Comparison of ENCODE assay signal across 1 cellular context in the genomic region with DNA sequence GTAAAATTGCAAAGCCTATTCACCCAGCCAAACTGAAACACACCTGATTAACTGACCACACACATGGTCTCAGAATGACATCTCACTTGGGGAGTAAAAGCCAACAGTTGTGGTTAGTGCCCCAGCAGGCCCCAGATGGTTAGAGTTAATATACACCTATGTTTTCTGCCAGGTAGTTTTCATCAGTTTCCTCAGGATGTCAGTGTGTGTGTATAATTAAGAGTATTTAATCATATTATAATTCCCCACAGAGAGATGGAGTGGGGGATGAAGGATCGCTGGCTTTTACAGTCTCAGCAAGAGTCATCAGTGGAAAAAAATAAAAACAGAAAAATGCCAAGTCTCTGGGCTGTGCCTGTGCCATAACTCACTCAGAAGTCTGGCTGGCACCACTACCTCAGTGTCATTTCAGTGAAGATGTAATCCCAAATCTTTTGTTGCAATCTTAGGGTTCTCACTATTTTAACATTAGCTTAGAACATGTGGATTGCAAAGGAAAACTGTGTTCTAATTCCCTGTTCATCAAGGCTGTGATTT.
TF ChIP-seq lines count a peak whose summit lies in the region.

No MANE protein-coding gene starts in this region.

TF ChIP-seq in GM12878, 131 proteins besides CTCF, POLR2A, EP300 and RAD21 (continued from another document and continues in another):
- TF ChIP-seq, protein P1, sequence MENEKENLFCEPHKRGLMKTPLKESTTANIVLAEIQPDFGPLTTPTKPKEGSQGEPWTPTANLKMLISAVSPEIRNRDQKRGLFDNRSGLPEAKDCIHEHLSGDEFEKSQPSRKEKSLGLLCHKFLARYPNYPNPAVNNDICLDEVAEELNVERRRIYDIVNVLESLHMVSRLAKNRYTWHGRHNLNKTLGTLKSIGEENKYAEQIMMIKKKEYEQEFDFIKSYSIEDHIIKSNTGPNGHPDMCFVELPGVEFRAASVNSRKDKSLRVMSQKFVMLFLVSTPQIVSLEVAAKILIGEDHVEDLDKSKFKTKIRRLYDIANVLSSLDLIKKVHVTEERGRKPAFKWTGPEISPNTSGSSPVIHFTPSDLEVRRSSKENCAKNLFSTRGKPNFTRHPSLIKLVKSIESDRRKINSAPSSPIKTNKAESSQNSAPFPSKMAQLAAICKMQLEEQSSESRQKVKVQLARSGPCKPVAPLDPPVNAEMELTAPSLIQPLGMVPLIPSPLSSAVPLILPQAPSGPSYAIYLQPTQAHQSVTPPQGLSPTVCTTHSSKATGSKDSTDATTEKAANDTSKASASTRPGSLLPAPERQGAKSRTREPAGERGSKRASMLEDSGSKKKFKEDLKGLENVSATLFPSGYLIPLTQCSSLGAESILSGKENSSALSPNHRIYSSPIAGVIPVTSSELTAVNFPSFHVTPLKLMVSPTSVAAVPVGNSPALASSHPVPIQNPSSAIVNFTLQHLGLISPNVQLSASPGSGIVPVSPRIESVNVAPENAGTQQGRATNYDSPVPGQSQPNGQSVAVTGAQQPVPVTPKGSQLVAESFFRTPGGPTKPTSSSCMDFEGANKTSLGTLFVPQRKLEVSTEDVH (IDR thresholded peaks at IDR 0.05; ENCODE audit: low read depth, partially characterized antibody), result no peak
- TF ChIP-seq KLF5 (IDR thresholded peaks at IDR 0.05; ENCODE audit: partially characterized antibody) (no peak), ZNF24 (IDR thresholded peaks at IDR 0.05) (no peak), RELA (IDR thresholded peaks at IDR 0.05; ENCODE audit: borderline replicate concordance, partially characterized antibody) (no peak), JUNB (IDR thresholded peaks at IDR 0.05) (peak; percentile 66), ZNF217 (IDR thresholded peaks at IDR 0.05) (peak; percentile 80), ZZZ3 (IDR thresholded peaks at IDR 0.05; ENCODE audit: control insufficient read depth, insufficient read length, low read depth) (no peak), KDM1A (IDR thresholded peaks at IDR 0.05; ENCODE audit: borderline replicate concordance) (no peak), TAF1 (IDR thresholded peaks at IDR 0.05; ENCODE audit: borderline replicate concordance, low read depth, low read length) (no peak), ATF7 (IDR thresholded peaks at IDR 0.05; ENCODE audit: low read depth) (peak; percentile 86), EZH2 (IDR thresholded peaks at IDR 0.05; ENCODE audit: borderline replicate concordance, control insufficient read depth, low read depth, low read length) (no peak), PAX5 (IDR thresholded peaks at IDR 0.05; ENCODE audit: borderline replicate concordance, low read depth, low read length) (peak; percentile 77; the same call in 1 of the 2 replicates), IRF4 (IDR thresholded peaks at IDR 0.05; ENCODE audit: low read depth, low read length) (peak; percentile 82), IKZF2 (IDR thresholded peaks at IDR 0.05) (peak; percentile 90 to 95; a peak in 3 of 4 replicates), NR2C1 (IDR thresholded peaks at IDR 0.05) (no peak), SMAD5 (IDR thresholded peaks at IDR 0.05; ENCODE audit: low read depth) (no peak), CHD1 (IDR thresholded peaks at IDR 0.05; ENCODE audit: low read depth, low read length) (0 out of 2 replicates have a peak, but pooled peaks have one; percentile 59), HDGF (IDR thresholded peaks at IDR 0.05) (no peak), PAX8 (IDR thresholded peaks at IDR 0.05) (no peak), CHD2 (IDR thresholded peaks at IDR 0.05; ENCODE audit: borderline replicate concordance, low read depth, low read length) (peak; percentile 47; the same call in 1 of the 2 replicates), GATAD2B (conservative IDR thresholded peaks at IDR 0.05; ENCODE audit: low read depth) (peak; percentile 25; the same call in 1 of the 2 replicates), ZNF274 (IDR thresholded peaks at IDR 0.05; ENCODE audit: insufficient read depth, insufficient read length) (no peak), ZNF622 (IDR thresholded peaks at IDR 0.05) (no peak), ETV6 (conservative IDR thresholded peaks at IDR 0.05 in 1 of 2, IDR thresholded peaks at IDR 0.05 in 1 of 2; ENCODE audit: borderline replicate concordance in 1 of 2, low read depth in 1 of 2) (peak in 1 of 2 experiments; percentile 51; a peak in 1 of 4 replicates), EED (IDR thresholded peaks at IDR 0.05; ENCODE audit: low read depth) (peak; percentile 87), BCL11A (IDR thresholded peaks at IDR 0.05; ENCODE audit: low read depth, low read length) (peak; percentile 89), SREBF1 (IDR thresholded peaks at IDR 0.05; ENCODE audit: low read length) (no peak), ZNF207 (IDR thresholded peaks at IDR 0.05; ENCODE audit: borderline replicate concordance) (no peak), CEBPB (IDR thresholded peaks at IDR 0.05; ENCODE audit: borderline replicate concordance in 1 of 2, low read depth in 2 of 2, low read length in 2 of 2) (no peak), MTA3 (IDR thresholded peaks at IDR 0.05; ENCODE audit: borderline replicate concordance, low read length) (no peak; the same call in 1 of the 2 replicates), RCOR1 (conservative IDR thresholded peaks at IDR 0.05; ENCODE audit: low read depth, low read length) (no peak), ASH2L (IDR thresholded peaks at IDR 0.05; ENCODE audit: borderline replicate concordance, low read depth) (no peak), TCF3 (IDR thresholded peaks at IDR 0.05; ENCODE audit: borderline replicate concordance, insufficient read depth, low read depth, low read length) (peak; percentile 90), TARDBP (IDR thresholded peaks at IDR 0.05; ENCODE audit: borderline replicate concordance) (no peak), NFYA (IDR thresholded peaks at IDR 0.05; ENCODE audit: borderline replicate concordance, low read depth, low read length) (no peak), SUPT20H (IDR thresholded peaks at IDR 0.05; ENCODE audit: borderline replicate concordance, control insufficient read depth, low read depth, low read length) (no peak), STAT1 (conservative IDR thresholded peaks at IDR 0.05) (no peak), SPI1 (IDR thresholded peaks at IDR 0.05; ENCODE audit: borderline replicate concordance, insufficient read depth, low read depth, low read length) (no peak), ZNF384 (IDR thresholded peaks at IDR 0.05; ENCODE audit: borderline replicate concordance, low read depth, low read length) (peak; percentile 40; the same call in 1 of the 2 replicates), MXI1 (IDR thresholded peaks at IDR 0.05; ENCODE audit: low read depth, low read length) (peak; percentile 67; the same call in 1 of the 2 replicates), RAD51 (IDR thresholded peaks at IDR 0.05) (no peak), EGR1 (IDR thresholded peaks at IDR 0.05; ENCODE audit: borderline replicate concordance in 1 of 2, low read depth in 2 of 2, low read length in 2 of 2) (no peak), KAT2A (conservative IDR thresholded peaks at IDR 0.05; ENCODE audit: control insufficient read depth, low read depth, low read length) (no peak), CREB1 (IDR thresholded peaks at IDR 0.05; ENCODE audit: low read depth) (no peak), SIN3A (IDR thresholded peaks at IDR 0.05; ENCODE audit: low read depth, low read length) (no peak), WRNIP1 (IDR thresholded peaks at IDR 0.05; ENCODE audit: borderline replicate concordance, low read depth, low read length) (no peak), SP1 (IDR thresholded peaks at IDR 0.05; ENCODE audit: low read depth, low read length) (peak; percentile 47), CHD4 (IDR thresholded peaks at IDR 0.05) (no peak), DPF2 (IDR thresholded peaks at IDR 0.05) (peak; percentile 73; the same call in 1 of the 2 replicates), CREM (IDR thresholded peaks at IDR 0.05; ENCODE audit: low read depth) (peak; percentile 59; the same call in 1 of the 2 replicates), MTA2 (IDR thresholded peaks at IDR 0.05; ENCODE audit: low read depth) (peak; percentile 91), JUND (IDR thresholded peaks at IDR 0.05; ENCODE audit: low read depth, low read length) (no peak), MEF2A (IDR thresholded peaks at IDR 0.05; ENCODE audit: insufficient read depth, low read depth, low read length) (peak; percentile 68; the same call in 1 of the 2 replicates), PML (IDR thresholded peaks at IDR 0.05; ENCODE audit: low read length) (0 out of 2 replicates have a peak, but pooled peaks have one; percentile 37), MAX (IDR thresholded peaks at IDR 0.05; ENCODE audit: low read depth, low read length) (no peak)
- TF ChIP-seq, protein P2, sequence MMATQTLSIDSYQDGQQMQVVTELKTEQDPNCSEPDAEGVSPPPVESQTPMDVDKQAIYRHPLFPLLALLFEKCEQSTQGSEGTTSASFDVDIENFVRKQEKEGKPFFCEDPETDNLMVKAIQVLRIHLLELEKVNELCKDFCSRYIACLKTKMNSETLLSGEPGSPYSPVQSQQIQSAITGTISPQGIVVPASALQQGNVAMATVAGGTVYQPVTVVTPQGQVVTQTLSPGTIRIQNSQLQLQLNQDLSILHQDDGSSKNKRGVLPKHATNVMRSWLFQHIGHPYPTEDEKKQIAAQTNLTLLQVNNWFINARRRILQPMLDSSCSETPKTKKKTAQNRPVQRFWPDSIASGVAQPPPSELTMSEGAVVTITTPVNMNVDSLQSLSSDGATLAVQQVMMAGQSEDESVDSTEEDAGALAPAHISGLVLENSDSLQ (IDR thresholded peaks at IDR 0.05), result peak; percentile 40; the same call in 1 of the 2 replicates
- TF ChIP-seq, protein P3, sequence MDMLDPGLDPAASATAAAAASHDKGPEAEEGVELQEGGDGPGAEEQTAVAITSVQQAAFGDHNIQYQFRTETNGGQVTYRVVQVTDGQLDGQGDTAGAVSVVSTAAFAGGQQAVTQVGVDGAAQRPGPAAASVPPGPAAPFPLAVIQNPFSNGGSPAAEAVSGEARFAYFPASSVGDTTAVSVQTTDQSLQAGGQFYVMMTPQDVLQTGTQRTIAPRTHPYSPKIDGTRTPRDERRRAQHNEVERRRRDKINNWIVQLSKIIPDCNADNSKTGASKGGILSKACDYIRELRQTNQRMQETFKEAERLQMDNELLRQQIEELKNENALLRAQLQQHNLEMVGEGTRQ (IDR thresholded peaks at IDR 0.05; ENCODE audit: borderline replicate concordance, low read depth, low read length), result no peak
- TF ChIP-seq, protein P4, sequence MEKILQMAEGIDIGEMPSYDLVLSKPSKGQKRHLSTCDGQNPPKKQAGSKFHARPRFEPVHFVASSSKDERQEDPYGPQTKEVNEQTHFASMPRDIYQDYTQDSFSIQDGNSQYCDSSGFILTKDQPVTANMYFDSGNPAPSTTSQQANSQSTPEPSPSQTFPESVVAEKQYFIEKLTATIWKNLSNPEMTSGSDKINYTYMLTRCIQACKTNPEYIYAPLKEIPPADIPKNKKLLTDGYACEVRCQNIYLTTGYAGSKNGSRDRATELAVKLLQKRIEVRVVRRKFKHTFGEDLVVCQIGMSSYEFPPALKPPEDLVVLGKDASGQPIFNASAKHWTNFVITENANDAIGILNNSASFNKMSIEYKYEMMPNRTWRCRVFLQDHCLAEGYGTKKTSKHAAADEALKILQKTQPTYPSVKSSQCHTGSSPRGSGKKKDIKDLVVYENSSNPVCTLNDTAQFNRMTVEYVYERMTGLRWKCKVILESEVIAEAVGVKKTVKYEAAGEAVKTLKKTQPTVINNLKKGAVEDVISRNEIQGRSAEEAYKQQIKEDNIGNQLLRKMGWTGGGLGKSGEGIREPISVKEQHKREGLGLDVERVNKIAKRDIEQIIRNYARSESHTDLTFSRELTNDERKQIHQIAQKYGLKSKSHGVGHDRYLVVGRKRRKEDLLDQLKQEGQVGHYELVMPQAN (conservative IDR thresholded peaks at IDR 0.05), result 0 out of 2 replicates have a peak, but pooled peaks have one; percentile 20
- TF ChIP-seq, protein P5, sequence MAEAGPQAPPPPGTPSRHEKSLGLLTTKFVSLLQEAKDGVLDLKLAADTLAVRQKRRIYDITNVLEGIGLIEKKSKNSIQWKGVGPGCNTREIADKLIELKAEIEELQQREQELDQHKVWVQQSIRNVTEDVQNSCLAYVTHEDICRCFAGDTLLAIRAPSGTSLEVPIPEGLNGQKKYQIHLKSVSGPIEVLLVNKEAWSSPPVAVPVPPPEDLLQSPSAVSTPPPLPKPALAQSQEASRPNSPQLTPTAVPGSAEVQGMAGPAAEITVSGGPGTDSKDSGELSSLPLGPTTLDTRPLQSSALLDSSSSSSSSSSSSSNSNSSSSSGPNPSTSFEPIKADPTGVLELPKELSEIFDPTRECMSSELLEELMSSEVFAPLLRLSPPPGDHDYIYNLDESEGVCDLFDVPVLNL (IDR thresholded peaks at IDR 0.05; ENCODE audit: low read depth, low read length), result no peak
- TF ChIP-seq, protein P6, sequence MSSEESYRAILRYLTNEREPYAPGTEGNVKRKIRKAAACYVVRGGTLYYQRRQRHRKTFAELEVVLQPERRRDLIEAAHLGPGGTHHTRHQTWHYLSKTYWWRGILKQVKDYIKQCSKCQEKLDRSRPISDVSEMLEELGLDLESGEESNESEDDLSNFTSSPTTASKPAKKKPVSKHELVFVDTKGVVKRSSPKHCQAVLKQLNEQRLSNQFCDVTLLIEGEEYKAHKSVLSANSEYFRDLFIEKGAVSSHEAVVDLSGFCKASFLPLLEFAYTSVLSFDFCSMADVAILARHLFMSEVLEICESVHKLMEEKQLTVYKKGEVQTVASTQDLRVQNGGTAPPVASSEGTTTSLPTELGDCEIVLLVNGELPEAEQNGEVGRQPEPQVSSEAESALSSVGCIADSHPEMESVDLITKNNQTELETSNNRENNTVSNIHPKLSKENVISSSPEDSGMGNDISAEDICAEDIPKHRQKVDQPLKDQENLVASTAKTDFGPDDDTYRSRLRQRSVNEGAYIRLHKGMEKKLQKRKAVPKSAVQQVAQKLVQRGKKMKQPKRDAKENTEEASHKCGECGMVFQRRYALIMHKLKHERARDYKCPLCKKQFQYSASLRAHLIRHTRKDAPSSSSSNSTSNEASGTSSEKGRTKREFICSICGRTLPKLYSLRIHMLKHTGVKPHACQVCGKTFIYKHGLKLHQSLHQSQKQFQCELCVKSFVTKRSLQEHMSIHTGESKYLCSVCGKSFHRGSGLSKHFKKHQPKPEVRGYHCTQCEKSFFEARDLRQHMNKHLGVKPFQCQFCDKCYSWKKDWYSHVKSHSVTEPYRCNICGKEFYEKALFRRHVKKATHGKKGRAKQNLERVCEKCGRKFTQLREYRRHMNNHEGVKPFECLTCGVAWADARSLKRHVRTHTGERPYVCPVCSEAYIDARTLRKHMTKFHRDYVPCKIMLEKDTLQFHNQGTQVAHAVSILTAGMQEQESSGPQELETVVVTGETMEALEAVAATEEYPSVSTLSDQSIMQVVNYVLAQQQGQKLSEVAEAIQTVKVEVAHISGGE (CRISPR knock-in tag; IDR thresholded peaks at IDR 0.05), result 0 out of 2 replicates have a peak, but pooled peaks have one; percentile 20
